In genomic region chr3:149085828-149086231, GRCh38 we compare ENCODE assay signal across 8 cellular contexts. TPM values are rescaled to one million over a fixed set of nuclear protein-coding genes. Genes with fewer than 3 reads are reported as not detected.
DNase-seq lines count a peak whose midpoint lies in the region; ATAC-seq and TF ChIP-seq lines count a peak whose summit lies in the region.

No MANE protein-coding gene starts in this region.

- H3K4me1 ChIP-seq in right atrium auricular region, result peaks cover 0 to 13% of the 10 kb centered on the region in 2 donors

- H3K4me3 Mint-ChIP-seq in activated naive CD8-positive, alpha-beta T cell treated with anti-CD3 and anti-CD28 coated beads for 36 hours, result peak overlapping the region; percentile 93

- H3K9me3 ChIP-seq in right atrium auricular region, result no peaks in the 10 kb centered on the region

- H3K4me3 ChIP-seq in GM06990 (replicated peaks; ENCODE audit: low read depth, low read length), result peak overlapping the region; percentile 91
- peak overlapping the region; percentile 85 for H3K4me3 ChIP-seq in NB4 (ENCODE audit: low read depth, low read length)
- H3K4me3 ChIP-seq in right atrium auricular region, result peak overlapping the region; percentile 75 to 80

- TF ChIP-seq POLR2A in NB4 (IDR thresholded peaks at IDR 0.05; ENCODE audit: extremely low read depth, insufficient read length), result no peak

- peaks cover 12% of the 10 kb centered on the region for H3K36me3 Mint-ChIP-seq in activated naive CD8-positive, alpha-beta T cell treated with anti-CD3 and anti-CD28 coated beads for 36 hours

- H3K27ac Mint-ChIP-seq in activated naive CD8-positive, alpha-beta T cell treated with anti-CD3 and anti-CD28 coated beads for 36 hours, result peak overlapping the region; percentile 82

- H3K36me3 ChIP-seq in GM06990 (ENCODE audit: control insufficient read depth, insufficient read depth, low read length) (no peaks in the 10 kb centered on the region; the same call in 1 of the 2 replicates), right atrium auricular region (no peaks in the 10 kb centered on the region)

- no peak for TF ChIP-seq CTCF in GM06990 (IDR thresholded peaks at IDR 0.05; ENCODE audit: insufficient read depth, low read length, poor library complexity, severe bottlenecking)
- TF ChIP-seq CTCF in NB4 (IDR thresholded peaks at IDR 0.05; ENCODE audit: low read depth, low read length), result no peak
- TF ChIP-seq CTCF in right atrium auricular region (IDR thresholded peaks at IDR 0.05), result peak in 1 of 2 donors; percentile 29

- DNase-seq in ACHN, result peak; percentile 41
- DNase-seq in GM06990 (ENCODE audit: extremely low read depth, insufficient read length), result no peak
- peak; percentile 66 for DNase-seq in NB4 (ENCODE audit: low read depth)
- DNase-seq in activated naive CD8-positive, alpha-beta T cell treated with anti-CD3 and anti-CD28 coated beads for 36 hours, result no peak
- no peak for DNase-seq in right atrium auricular region (ENCODE audit: low spot score)
- peak; percentile 36 for DNase-seq in putamen (ENCODE audit: low spot score)
- no peak for DNase-seq in kidney glomerular epithelial cell (lab: John Stamatoyannopoulos, UW)

- H3K27ac ChIP-seq in right atrium auricular region, result peak overlapping the region; percentile 70 to 77

- peaks cover 2% of the 10 kb centered on the region for H3K9me3 Mint-ChIP-seq in activated naive CD8-positive, alpha-beta T cell treated with anti-CD3 and anti-CD28 coated beads for 36 hours

- peaks cover 18% of the 10 kb centered on the region for H3K4me1 Mint-ChIP-seq in activated naive CD8-positive, alpha-beta T cell treated with anti-CD3 and anti-CD28 coated beads for 36 hours

- no peaks in the 10 kb centered on the region for H3K27me3 ChIP-seq in GM06990 (replicated peaks; ENCODE audit: control insufficient read depth, insufficient read depth, low read length)
- H3K27me3 ChIP-seq in right atrium auricular region, result no peaks in the 10 kb centered on the region

- H3K27me3 Mint-ChIP-seq in activated naive CD8-positive, alpha-beta T cell treated with anti-CD3 and anti-CD28 coated beads for 36 hours, result no peaks in the 10 kb centered on the region

- in situ Hi-C loops in ACHN (cut with HindIII; ENCODE audit: low pct_ligation_motif_present, low pct_unique_long_range_greater_than_20kb, low sequenced_read_pairs), result no loop called here

- ATAC-seq in HG02588 (IDR thresholded peaks at IDR 0.05; ENCODE audit: unreplicated experiment), result peak; percentile 20

RNA-seq across cellular contexts. Expression of gene HLTF, which starts 0.5 kb away (rescaled TPM):
- 10 to 100 TPM; 19.8 to 20.8 TPM for total RNA-seq in activated naive CD8-positive, alpha-beta T cell treated with anti-CD3 and anti-CD28 coated beads for 36 hours
- 10 to 100 TPM in 1 of 2 donors, 1 to 10 TPM in 1; 9.2 to 24.8 TPM for total RNA-seq in right atrium auricular region

RNA-seq across cellular contexts. Expression of gene HPS3, which starts 43.6 kb away (rescaled TPM):
- total RNA-seq in activated naive CD8-positive, alpha-beta T cell treated with anti-CD3 and anti-CD28 coated beads for 36 hours, result 10 to 100 TPM; 14.0 to 17.5 TPM
- total RNA-seq in right atrium auricular region, result 1 to 10 TPM; 5.9 to 6.7 TPM

Comparison
In these comparisons a context has a peak if more than half of its experiments do, and no peak if none do; other contexts are left out.
1. DNase-seq: peak in ACHN (single experiment), NB4 (single experiment) and putamen (single experiment); none in GM06990 (single experiment), activated naive CD8-positive, alpha-beta T cell treated with anti-CD3 and anti-CD28 coated beads for 36 hours (single experiment), right atrium auricular region (single experiment) and kidney glomerular epithelial cell (single experiment).
2. Peak in every context shown above with its lines, with median percentiles within 50 percentile points of each other: H3K4me3 ChIP-seq.